Comparison of ENCODE assay signal across 1 cellular context in the genomic region with DNA sequence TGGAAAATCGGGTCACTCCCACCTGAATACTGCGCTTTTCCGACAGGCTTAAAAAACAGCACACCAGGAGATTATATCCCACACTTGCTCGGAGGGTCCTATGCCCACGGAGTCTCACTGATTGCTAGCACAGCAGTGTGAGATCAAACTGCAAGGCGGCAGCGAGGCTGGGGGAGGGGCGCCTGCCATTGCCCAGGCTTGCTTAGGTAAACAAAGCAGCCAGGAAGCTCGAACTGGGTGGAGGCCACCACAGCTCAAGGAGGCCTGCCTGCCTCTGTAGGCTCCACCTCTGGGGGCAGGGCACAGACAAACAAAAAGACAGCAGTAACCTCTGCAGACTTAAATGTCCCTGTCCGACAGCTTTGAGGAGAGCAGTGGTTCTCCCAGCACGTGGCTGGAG.
TF ChIP-seq lines count a peak whose summit lies in the region.
"Not testable (repeated sequence)": the region's sequence is repeated elsewhere in the genome, so short reads cannot be mapped to it uniquely, and the experiment has no call there.

No MANE protein-coding gene starts in this region.

TF ChIP-seq in HepG2, 621 proteins besides CTCF, POLR2A, EP300 and RAD21:
- TF ChIP-seq, protein P1, sequence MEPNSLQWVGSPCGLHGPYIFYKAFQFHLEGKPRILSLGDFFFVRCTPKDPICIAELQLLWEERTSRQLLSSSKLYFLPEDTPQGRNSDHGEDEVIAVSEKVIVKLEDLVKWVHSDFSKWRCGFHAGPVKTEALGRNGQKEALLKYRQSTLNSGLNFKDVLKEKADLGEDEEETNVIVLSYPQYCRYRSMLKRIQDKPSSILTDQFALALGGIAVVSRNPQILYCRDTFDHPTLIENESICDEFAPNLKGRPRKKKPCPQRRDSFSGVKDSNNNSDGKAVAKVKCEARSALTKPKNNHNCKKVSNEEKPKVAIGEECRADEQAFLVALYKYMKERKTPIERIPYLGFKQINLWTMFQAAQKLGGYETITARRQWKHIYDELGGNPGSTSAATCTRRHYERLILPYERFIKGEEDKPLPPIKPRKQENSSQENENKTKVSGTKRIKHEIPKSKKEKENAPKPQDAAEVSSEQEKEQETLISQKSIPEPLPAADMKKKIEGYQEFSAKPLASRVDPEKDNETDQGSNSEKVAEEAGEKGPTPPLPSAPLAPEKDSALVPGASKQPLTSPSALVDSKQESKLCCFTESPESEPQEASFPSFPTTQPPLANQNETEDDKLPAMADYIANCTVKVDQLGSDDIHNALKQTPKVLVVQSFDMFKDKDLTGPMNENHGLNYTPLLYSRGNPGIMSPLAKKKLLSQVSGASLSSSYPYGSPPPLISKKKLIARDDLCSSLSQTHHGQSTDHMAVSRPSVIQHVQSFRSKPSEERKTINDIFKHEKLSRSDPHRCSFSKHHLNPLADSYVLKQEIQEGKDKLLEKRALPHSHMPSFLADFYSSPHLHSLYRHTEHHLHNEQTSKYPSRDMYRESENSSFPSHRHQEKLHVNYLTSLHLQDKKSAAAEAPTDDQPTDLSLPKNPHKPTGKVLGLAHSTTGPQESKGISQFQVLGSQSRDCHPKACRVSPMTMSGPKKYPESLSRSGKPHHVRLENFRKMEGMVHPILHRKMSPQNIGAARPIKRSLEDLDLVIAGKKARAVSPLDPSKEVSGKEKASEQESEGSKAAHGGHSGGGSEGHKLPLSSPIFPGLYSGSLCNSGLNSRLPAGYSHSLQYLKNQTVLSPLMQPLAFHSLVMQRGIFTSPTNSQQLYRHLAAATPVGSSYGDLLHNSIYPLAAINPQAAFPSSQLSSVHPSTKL (CRISPR knock-in tag; IDR thresholded peaks at IDR 0.05) = peak; percentile 42; the same call in 1 of the 2 replicates
- TF ChIP-seq FOXA3 (CRISPR knock-in tag; IDR thresholded peaks at IDR 0.05) (peak; percentile 70), GABPB1 (CRISPR knock-in tag; IDR thresholded peaks at IDR 0.05) (0 out of 2 replicates have a peak, but pooled peaks have one; percentile 33), FOXA1 (CRISPR knock-in tag; IDR thresholded peaks at IDR 0.05) (peak; percentile 79)
- TF ChIP-seq, protein P2, sequence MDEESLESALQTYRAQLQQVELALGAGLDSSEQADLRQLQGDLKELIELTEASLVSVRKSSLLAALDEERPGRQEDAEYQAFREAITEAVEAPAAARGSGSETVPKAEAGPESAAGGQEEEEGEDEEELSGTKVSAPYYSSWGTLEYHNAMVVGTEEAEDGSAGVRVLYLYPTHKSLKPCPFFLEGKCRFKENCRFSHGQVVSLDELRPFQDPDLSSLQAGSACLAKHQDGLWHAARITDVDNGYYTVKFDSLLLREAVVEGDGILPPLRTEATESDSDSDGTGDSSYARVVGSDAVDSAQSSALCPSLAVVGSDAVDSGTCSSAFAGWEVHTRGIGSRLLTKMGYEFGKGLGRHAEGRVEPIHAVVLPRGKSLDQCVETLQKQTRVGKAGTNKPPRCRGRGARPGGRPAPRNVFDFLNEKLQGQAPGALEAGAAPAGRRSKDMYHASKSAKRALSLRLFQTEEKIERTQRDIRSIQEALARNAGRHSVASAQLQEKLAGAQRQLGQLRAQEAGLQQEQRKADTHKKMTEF (CRISPR knock-in tag; IDR thresholded peaks at IDR 0.05) = peak; percentile 49; the same call in 1 of the 2 replicates
- TF ChIP-seq, protein P3, sequence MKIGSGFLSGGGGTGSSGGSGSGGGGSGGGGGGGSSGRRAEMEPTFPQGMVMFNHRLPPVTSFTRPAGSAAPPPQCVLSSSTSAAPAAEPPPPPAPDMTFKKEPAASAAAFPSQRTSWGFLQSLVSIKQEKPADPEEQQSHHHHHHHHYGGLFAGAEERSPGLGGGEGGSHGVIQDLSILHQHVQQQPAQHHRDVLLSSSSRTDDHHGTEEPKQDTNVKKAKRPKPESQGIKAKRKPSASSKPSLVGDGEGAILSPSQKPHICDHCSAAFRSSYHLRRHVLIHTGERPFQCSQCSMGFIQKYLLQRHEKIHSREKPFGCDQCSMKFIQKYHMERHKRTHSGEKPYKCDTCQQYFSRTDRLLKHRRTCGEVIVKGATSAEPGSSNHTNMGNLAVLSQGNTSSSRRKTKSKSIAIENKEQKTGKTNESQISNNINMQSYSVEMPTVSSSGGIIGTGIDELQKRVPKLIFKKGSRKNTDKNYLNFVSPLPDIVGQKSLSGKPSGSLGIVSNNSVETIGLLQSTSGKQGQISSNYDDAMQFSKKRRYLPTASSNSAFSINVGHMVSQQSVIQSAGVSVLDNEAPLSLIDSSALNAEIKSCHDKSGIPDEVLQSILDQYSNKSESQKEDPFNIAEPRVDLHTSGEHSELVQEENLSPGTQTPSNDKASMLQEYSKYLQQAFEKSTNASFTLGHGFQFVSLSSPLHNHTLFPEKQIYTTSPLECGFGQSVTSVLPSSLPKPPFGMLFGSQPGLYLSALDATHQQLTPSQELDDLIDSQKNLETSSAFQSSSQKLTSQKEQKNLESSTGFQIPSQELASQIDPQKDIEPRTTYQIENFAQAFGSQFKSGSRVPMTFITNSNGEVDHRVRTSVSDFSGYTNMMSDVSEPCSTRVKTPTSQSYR (CRISPR knock-in tag; IDR thresholded peaks at IDR 0.05; ENCODE audit: borderline replicate concordance) = peak; percentile 90
- TF ChIP-seq, protein P4, sequence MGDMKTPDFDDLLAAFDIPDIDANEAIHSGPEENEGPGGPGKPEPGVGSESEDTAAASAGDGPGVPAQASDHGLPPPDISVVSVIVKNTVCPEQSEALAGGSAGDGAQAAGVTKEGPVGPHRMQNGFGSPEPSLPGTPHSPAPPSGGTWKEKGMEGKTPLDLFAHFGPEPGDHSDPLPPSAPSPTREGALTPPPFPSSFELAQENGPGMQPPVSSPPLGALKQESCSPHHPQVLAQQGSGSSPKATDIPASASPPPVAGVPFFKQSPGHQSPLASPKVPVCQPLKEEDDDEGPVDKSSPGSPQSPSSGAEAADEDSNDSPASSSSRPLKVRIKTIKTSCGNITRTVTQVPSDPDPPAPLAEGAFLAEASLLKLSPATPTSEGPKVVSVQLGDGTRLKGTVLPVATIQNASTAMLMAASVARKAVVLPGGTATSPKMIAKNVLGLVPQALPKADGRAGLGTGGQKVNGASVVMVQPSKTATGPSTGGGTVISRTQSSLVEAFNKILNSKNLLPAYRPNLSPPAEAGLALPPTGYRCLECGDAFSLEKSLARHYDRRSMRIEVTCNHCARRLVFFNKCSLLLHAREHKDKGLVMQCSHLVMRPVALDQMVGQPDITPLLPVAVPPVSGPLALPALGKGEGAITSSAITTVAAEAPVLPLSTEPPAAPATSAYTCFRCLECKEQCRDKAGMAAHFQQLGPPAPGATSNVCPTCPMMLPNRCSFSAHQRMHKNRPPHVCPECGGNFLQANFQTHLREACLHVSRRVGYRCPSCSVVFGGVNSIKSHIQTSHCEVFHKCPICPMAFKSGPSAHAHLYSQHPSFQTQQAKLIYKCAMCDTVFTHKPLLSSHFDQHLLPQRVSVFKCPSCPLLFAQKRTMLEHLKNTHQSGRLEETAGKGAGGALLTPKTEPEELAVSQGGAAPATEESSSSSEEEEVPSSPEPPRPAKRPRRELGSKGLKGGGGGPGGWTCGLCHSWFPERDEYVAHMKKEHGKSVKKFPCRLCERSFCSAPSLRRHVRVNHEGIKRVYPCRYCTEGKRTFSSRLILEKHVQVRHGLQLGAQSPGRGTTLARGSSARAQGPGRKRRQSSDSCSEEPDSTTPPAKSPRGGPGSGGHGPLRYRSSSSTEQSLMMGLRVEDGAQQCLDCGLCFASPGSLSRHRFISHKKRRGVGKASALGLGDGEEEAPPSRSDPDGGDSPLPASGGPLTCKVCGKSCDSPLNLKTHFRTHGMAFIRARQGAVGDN (CRISPR knock-in tag; IDR thresholded peaks at IDR 0.05) = 0 out of 2 replicates have a peak, but pooled peaks have one; percentile 9
- not testable (repeated sequence) for TF ChIP-seq FOXA1 (IDR thresholded peaks at IDR 0.05)
